In genomic region chr2:168167511-168168263, GRCh38 we compare ENCODE assay signal across 23 cellular contexts.
A peak's percentile ranks its signal among the peaks of the same experiment; 100 is the strongest.
DNase-seq lines count a peak whose midpoint lies in the region; ATAC-seq lines count a peak whose summit lies in the region.
"Had no signal": no experiment of that assay in that cellular context is flagged by ENCODE, and none has a peak within 500 bp of the region (broad histone marks: within the 10 kb centered on the region; RNA-seq: fewer than 3 reads in every experiment).

No MANE protein-coding gene starts in this region.

- no peaks in the 10 kb centered on the region for H3K27me3 Mint-ChIP-seq in activated T-cell treated with anti-CD3 and anti-CD28 coated beads, Interleukin-2, amount 50 U/mL, for 72 hours (ENCODE audit: low read depth)
- no peaks in the 10 kb centered on the region for H3K27me3 Mint-ChIP-seq in CD8-positive, alpha-beta memory T cell
- H3K27me3 Mint-ChIP-seq in activated T-helper 2 cell treated with anti-CD3 and anti-CD28 coated beads, Interferon-gamma antibody, Interleukin-2, Interleukin-4, amounts not matched to agents 10 μg/mL and 5 μg/mL and 100 μg/mL, durations not matched to agents 14 hours and 24 hours and 36 hours (ENCODE audit: low read depth) = no peaks in the 10 kb centered on the region
- H3K27me3 Mint-ChIP-seq: activated CD4-positive, alpha-beta T cell treated with anti-CD3 and anti-CD28 coated beads, Interleukin-2, amount 10 ng/mL, durations not matched to agents 7 days and 5 days had no signal

- DNase-seq in activated T-cell treated with anti-CD3 and anti-CD28 coated beads, Interleukin-2, amount 50 U/mL, for 72 hours = no peak
- no peak for DNase-seq in activated T-cell treated with anti-CD3 and anti-CD28 coated beads, Interleukin-2, amount 50 U/mL, for 48 hours
- DNase-seq in CD8-positive, alpha-beta memory T cell = no peak
- no peak for DNase-seq in activated T-helper 2 cell treated with anti-CD3 and anti-CD28 coated beads, Interferon-gamma antibody, Interleukin-2, Interleukin-4, amounts not matched to agents 10 μg/mL and 5 μg/mL and 100 μg/mL, durations not matched to agents 14 hours and 24 hours and 36 hours (ENCODE audit: low spot score)
- DNase-seq in mesenchymal stem cell (no peak), NCI-H1092 (lab: John Stamatoyannopoulos, UW) (no peak)
- DNase-seq: activated CD4-positive, alpha-beta T cell treated with anti-CD3 and anti-CD28 coated beads, Interleukin-2, amount 10 ng/mL, durations not matched to agents 7 days and 5 days; activated CD8-positive, alpha-beta memory T cell treated with anti-CD3 and anti-CD28 coated beads, Interleukin-2, amount 50 U/mL, for 4 hours; activated gamma-delta T cell; adrenal gland; BE2C; body of pancreas; heart left ventricle; Karpas-422; lower lobe of right lung; NCI-H1436; stimulated activated CD4-positive, alpha-beta T cell treated with anti-CD3 and anti-CD28 coated beads, Interleukin-2, amount 100 ng/mL, for 48 hours had no signal

- POLR2A ChIA-PET in CD8-positive, alpha-beta memory T cell (lab: Charles Lee) = no interaction called here

- no peak overlapping the region for H2BK5ac ChIP-seq in mesenchymal stem cell (ENCODE audit: low read depth, low read length, poor library complexity, severe bottlenecking)

- no peak overlapping the region for H3K4me2 ChIP-seq in mesenchymal stem cell (ENCODE audit: low read length, poor library complexity, severe bottlenecking)

- no peak overlapping the region for H3K9ac ChIP-seq in mesenchymal stem cell (ENCODE audit: low read length)

- H3K9me3 ChIP-seq in CD8-positive, alpha-beta memory T cell (ENCODE audit: low read length) = no peaks in the 10 kb centered on the region
- H3K9me3 ChIP-seq in mesenchymal stem cell (ENCODE audit: control insufficient read depth, low read length) = no peaks in the 10 kb centered on the region
- H3K9me3 ChIP-seq: adrenal gland, BE2C, body of pancreas, heart left ventricle, lower lobe of right lung had no signal

- no peak overlapping the region for H3K23ac ChIP-seq in mesenchymal stem cell (ENCODE audit: low read length in 2 of 2)

- no peak overlapping the region for H3K14ac ChIP-seq in mesenchymal stem cell (ENCODE audit: low read length in 2 of 2)

- peaks cover 55% of the 10 kb centered on the region for H3K4me1 Mint-ChIP-seq in activated T-cell treated with anti-CD3 and anti-CD28 coated beads, Interleukin-2, amount 50 U/mL, for 72 hours (ENCODE audit: low read depth)
- H3K4me1 Mint-ChIP-seq in CD8-positive, alpha-beta memory T cell = peaks cover 37 to 57% (median 55%) of the 10 kb centered on the region in 3 donors
- peaks cover 45% of the 10 kb centered on the region for H3K4me1 Mint-ChIP-seq in activated T-helper 2 cell treated with anti-CD3 and anti-CD28 coated beads, Interferon-gamma antibody, Interleukin-2, Interleukin-4, amounts not matched to agents 10 μg/mL and 5 μg/mL and 100 μg/mL, durations not matched to agents 14 hours and 24 hours and 36 hours (ENCODE audit: low read depth)

- peaks cover 2 to 21% of the 10 kb centered on the region in 2 donors for H3K36me3 Mint-ChIP-seq in activated T-cell treated with anti-CD3 and anti-CD28 coated beads, Interleukin-2, amount 50 U/mL, for 72 hours (ENCODE audit: insufficient read depth in 2 of 2)
- H3K36me3 Mint-ChIP-seq in CD8-positive, alpha-beta memory T cell = peaks cover 0 to 56% (median 19%) of the 10 kb centered on the region in 3 donors
- H3K36me3 Mint-ChIP-seq in activated T-helper 2 cell treated with anti-CD3 and anti-CD28 coated beads, Interferon-gamma antibody, Interleukin-2, Interleukin-4, amounts not matched to agents 10 μg/mL and 5 μg/mL and 100 μg/mL, durations not matched to agents 14 hours and 24 hours and 36 hours (ENCODE audit: low read depth) = peaks cover 48% of the 10 kb centered on the region

- H3K36me3 ChIP-seq in CD8-positive, alpha-beta memory T cell (ENCODE audit: insufficient read depth, low read length) = no peaks in the 10 kb centered on the region
- H3K36me3 ChIP-seq in mesenchymal stem cell (ENCODE audit: control insufficient read depth in 1 of 2, insufficient read depth in 2 of 2, low read depth in 1 of 2, low read length in 2 of 2) = peaks cover 6 to 14% of the 10 kb centered on the region in 2 experiments
- H3K36me3 ChIP-seq: adrenal gland, BE2C had no signal

- H2BK12ac ChIP-seq in mesenchymal stem cell (ENCODE audit: low read length in 2 of 2) = no peak overlapping the region

- CTCF ChIA-PET in CD8-positive, alpha-beta memory T cell (lab: Charles Lee) = interaction anchor here (0.9 to 2.9 kb wide), 2 partner anchors 8 to 49 kb away, joined by 3 to 7 read pairs; no protein-coding TSS in a partner anchor

- H2AK5ac ChIP-seq in mesenchymal stem cell (ENCODE audit: low read length, severe bottlenecking) = peak overlapping the region; percentile 77

- peak overlapping the region; percentile 88 for H3K27ac Mint-ChIP-seq in activated T-cell treated with anti-CD3 and anti-CD28 coated beads, Interleukin-2, amount 50 U/mL, for 72 hours
- H3K27ac Mint-ChIP-seq in CD8-positive, alpha-beta memory T cell = peak overlapping the region in 5 of 8 donors; percentile 2 to 57 (median 44)
- H3K27ac Mint-ChIP-seq in activated T-helper 2 cell treated with anti-CD3 and anti-CD28 coated beads, Interferon-gamma antibody, Interleukin-2, Interleukin-4, amounts not matched to agents 10 μg/mL and 5 μg/mL and 100 μg/mL, durations not matched to agents 14 hours and 24 hours and 36 hours = peak overlapping the region; percentile 86
- H3K27ac Mint-ChIP-seq: activated CD4-positive, alpha-beta T cell treated with anti-CD3 and anti-CD28 coated beads, Interleukin-2, amount 10 ng/mL, durations not matched to agents 7 days and 5 days; HFFc6 had no signal

- H3K27me3 ChIP-seq in CD8-positive, alpha-beta memory T cell (ENCODE audit: insufficient read depth, low read length, poor library complexity, severe bottlenecking) = no peaks in the 10 kb centered on the region
- no peaks in the 10 kb centered on the region for H3K27me3 ChIP-seq in mesenchymal stem cell (ENCODE audit: control insufficient read depth in 1 of 2, insufficient read depth in 1 of 2, low read length in 2 of 2)
- H3K27me3 ChIP-seq: adrenal gland, BE2C, body of pancreas, heart left ventricle had no signal

- no peak overlapping the region for H2AFZ ChIP-seq in mesenchymal stem cell (ENCODE audit: low read depth, low read length)

- H3K18ac ChIP-seq in mesenchymal stem cell (ENCODE audit: low read depth in 1 of 2, low read length in 2 of 2) = no peak overlapping the region

- H3K4ac ChIP-seq in mesenchymal stem cell (ENCODE audit: low read depth in 1 of 2, low read length in 2 of 2) = no peak overlapping the region

- H2BK15ac ChIP-seq in mesenchymal stem cell (ENCODE audit: low read depth, poor library complexity, severe bottlenecking) = no peak overlapping the region

- WGBS in mesenchymal stem cell = 100% methylated on average over 1 of the region's 4 CpGs

- no peak overlapping the region for H3K4me3 ChIP-seq in CD8-positive, alpha-beta memory T cell (ENCODE audit: low read length)
- no peak overlapping the region for H3K4me3 ChIP-seq in mesenchymal stem cell (ENCODE audit: insufficient read depth in 1 of 2, low read depth in 1 of 2, low read length in 2 of 2)
- H3K4me3 ChIP-seq: adrenal gland, body of pancreas, heart left ventricle, lower lobe of right lung had no signal

- peak overlapping the region; percentile 38 to 71 for H3K4me3 Mint-ChIP-seq in activated T-cell treated with anti-CD3 and anti-CD28 coated beads, Interleukin-2, amount 50 U/mL, for 72 hours
- H3K4me3 Mint-ChIP-seq in CD8-positive, alpha-beta memory T cell = no peak overlapping the region
- H3K4me3 Mint-ChIP-seq in activated T-helper 2 cell treated with anti-CD3 and anti-CD28 coated beads, Interferon-gamma antibody, Interleukin-2, Interleukin-4, amounts not matched to agents 10 μg/mL and 5 μg/mL and 100 μg/mL, durations not matched to agents 14 hours and 24 hours and 36 hours (ENCODE audit: low read depth) = no peak overlapping the region
- H3K4me3 Mint-ChIP-seq: activated CD4-positive, alpha-beta T cell treated with anti-CD3 and anti-CD28 coated beads, Interleukin-2, amount 10 ng/mL, durations not matched to agents 7 days and 5 days; HFFc6 had no signal

- no peak overlapping the region for H3K27ac ChIP-seq in CD8-positive, alpha-beta memory T cell (ENCODE audit: low read depth, low read length)
- H3K27ac ChIP-seq in mesenchymal stem cell (ENCODE audit: low read length, poor library complexity, severe bottlenecking) = no peak overlapping the region
- H3K27ac ChIP-seq: adrenal gland, body of pancreas, epithelial cell of prostate, lower lobe of right lung, VCaP had no signal

- no peak overlapping the region for H4K8ac ChIP-seq in mesenchymal stem cell (ENCODE audit: low read length)

- no peaks in the 10 kb centered on the region for H3K4me1 ChIP-seq in CD8-positive, alpha-beta memory T cell (ENCODE audit: insufficient read depth, low read length)
- H3K4me1 ChIP-seq in mesenchymal stem cell (ENCODE audit: control insufficient read depth, insufficient read depth, low read depth, low read length) = peaks cover 10% of the 10 kb centered on the region
- H3K4me1 ChIP-seq: BE2C, body of pancreas, lower lobe of right lung had no signal

- H3K9me3 Mint-ChIP-seq in activated T-cell treated with anti-CD3 and anti-CD28 coated beads, Interleukin-2, amount 50 U/mL, for 72 hours = no peaks in the 10 kb centered on the region
- no peaks in the 10 kb centered on the region for H3K9me3 Mint-ChIP-seq in CD8-positive, alpha-beta memory T cell
- H3K9me3 Mint-ChIP-seq in activated T-helper 2 cell treated with anti-CD3 and anti-CD28 coated beads, Interferon-gamma antibody, Interleukin-2, Interleukin-4, amounts not matched to agents 10 μg/mL and 5 μg/mL and 100 μg/mL, durations not matched to agents 14 hours and 24 hours and 36 hours = no peaks in the 10 kb centered on the region
- H3K9me3 Mint-ChIP-seq: activated CD4-positive, alpha-beta T cell treated with anti-CD3 and anti-CD28 coated beads, Interleukin-2, amount 10 ng/mL, durations not matched to agents 7 days and 5 days; HFFc6 had no signal

- no peak overlapping the region for H2BK120ac ChIP-seq in mesenchymal stem cell (ENCODE audit: low read depth, low read length)

- ATAC-seq in activated T-cell treated with anti-CD3 and anti-CD28 coated beads, Interleukin-2, amount 50 U/mL, for 72 hours (replicated peaks in 1 of 2) = no peak
- ATAC-seq in HG02938 (IDR thresholded peaks at IDR 0.05; ENCODE audit: unreplicated experiment) (no peak), GM18907 (IDR thresholded peaks at IDR 0.05; ENCODE audit: unreplicated experiment) (no peak)
- ATAC-seq: body of pancreas, lower lobe of right lung, right cardiac atrium had no signal

- peaks cover 34% of the 10 kb centered on the region for H3K79me1 ChIP-seq in mesenchymal stem cell (replicated peaks; ENCODE audit: low read length, poor library complexity, severe bottlenecking)

- intact Hi-C loops in activated T-helper 2 cell treated with anti-CD3 and anti-CD28 coated beads, Interferon-gamma antibody, Interleukin-2, Interleukin-4, amounts not matched to agents 10 μg/mL and 5 μg/mL and 100 μg/mL, durations not matched to agents 14 hours and 24 hours and 36 hours (cut with micrococcal nuclease) = loop anchor here (1.0 to 10.0 kb wide), 4 partner anchors 28 to 287 kb away; partner anchors contain the start of gene CERS6

- no peak overlapping the region for H4K91ac ChIP-seq in mesenchymal stem cell (ENCODE audit: low read length)

Comparison
In these comparisons a context has a peak if more than half of its experiments do, and no peak if none do; other contexts are left out.
1. H3K4me3 Mint-ChIP-seq: peak in activated T-cell treated with anti-CD3 and anti-CD28 coated beads, Interleukin-2, amount 50 U/mL, for 72 hours (2 of 2); none in CD8-positive, alpha-beta memory T cell (0 of 7) and activated T-helper 2 cell treated with anti-CD3 and anti-CD28 coated beads, Interferon-gamma antibody, Interleukin-2, Interleukin-4, amounts not matched to agents 10 μg/mL and 5 μg/mL and 100 μg/mL, durations not matched to agents 14 hours and 24 hours and 36 hours (single experiment).
2. Peak in every context shown above with its lines, with median percentiles within 50 percentile points of each other: H3K27ac Mint-ChIP-seq.